Comparison of ENCODE assay signal across 8 cellular contexts in genomic region chr17:67245694-67246397, GRCh38. TPM values are rescaled to one million over a fixed set of nuclear protein-coding genes. Genes with fewer than 3 reads are reported as not detected.
DNase-seq lines count a peak whose midpoint lies in the region; ATAC-seq and TF ChIP-seq lines count a peak whose summit lies in the region.

No MANE protein-coding gene starts in this region.

- POLR2A ChIA-PET in activated B cell treated with CpG ODN at 0.5 μM for 24 hours (lab: Charles Lee), result no interaction called here

- H3K27me3 ChIP-seq in HL-60 (ENCODE audit: insufficient read depth, poor library complexity, severe bottlenecking) (no peaks in the 10 kb centered on the region), right lobe of liver (no peaks in the 10 kb centered on the region)

- H3K36me3 ChIP-seq in right lobe of liver, result peaks cover 0 to 6% (median 0%) of the 10 kb centered on the region in 4 donors

- DNase-seq in AG08396 (ENCODE audit: low spot score), result peak; percentile 33
- DNase-seq in HL-60 (ENCODE audit: low read depth in 1 of 2, low spot score in 1 of 2), result no peak
- peak; percentile 40 for DNase-seq in activated B cell treated with CpG ODN at 0.5 μM for 24 hours
- DNase-seq in right lobe of liver, result peak; percentile 54 to 72 (median 66)
- DNase-seq in stimulated activated naive B cell treated with anti-CD40 and anti-IgM and Interleukin-4, amounts not matched to agents 10 μg/mL and 1 μg/mL and 100 μg/mL, for 72 hours, result no peak
- no peak for DNase-seq in amniotic stem cell (lab: John Stamatoyannopoulos, UW)

- peaks cover 4% of the 10 kb centered on the region for H3K27me3 Mint-ChIP-seq in activated B cell treated with CpG ODN at 0.5 μM for 24 hours
- peaks cover 11 to 19% of the 10 kb centered on the region in 2 donors for H3K27me3 Mint-ChIP-seq in stimulated activated naive B cell treated with anti-CD40 and anti-IgM and Interleukin-4, amounts not matched to agents 10 μg/mL and 1 μg/mL and 100 μg/mL, for 72 hours

- peak overlapping the region; percentile 83 for H3K27ac ChIP-seq in HL-60 (replicated peaks)
- H3K27ac ChIP-seq in cingulate gyrus (ENCODE audit: low read depth, low read length), result peak overlapping the region; percentile 60
- peak overlapping the region; percentile 99 for H3K27ac ChIP-seq in right lobe of liver

- peaks cover 11% of the 10 kb centered on the region for H3K36me3 Mint-ChIP-seq in activated B cell treated with CpG ODN at 0.5 μM for 24 hours (ENCODE audit: low read depth)
- peaks cover 4 to 5% of the 10 kb centered on the region in 2 donors for H3K36me3 Mint-ChIP-seq in stimulated activated naive B cell treated with anti-CD40 and anti-IgM and Interleukin-4, amounts not matched to agents 10 μg/mL and 1 μg/mL and 100 μg/mL, for 72 hours

- H3K4me3 ChIP-seq in HL-60 (replicated peaks; ENCODE audit: insufficient read depth, low read length), result peak overlapping the region; percentile 98
- peak overlapping the region; percentile 96 to 99 (median 98) for H3K4me3 ChIP-seq in right lobe of liver

- no peak for TF ChIP-seq POLR2A in right lobe of liver (IDR thresholded peaks at IDR 0.05)

- under 1% methylated on average over 21 of the region's 75 CpGs for WGBS in right lobe of liver (ENCODE audit: insufficient coverage, low coverage, low lambda C conversion rate, missing lambda C conversion rate)

- no peak overlapping the region for H3K27ac Mint-ChIP-seq in activated B cell treated with CpG ODN at 0.5 μM for 24 hours
- peak overlapping the region; percentile 56 for H3K27ac Mint-ChIP-seq in stimulated activated naive B cell treated with anti-CD40 and anti-IgM and Interleukin-4, amounts not matched to agents 10 μg/mL and 1 μg/mL and 100 μg/mL, for 72 hours

- intact Hi-C loops in activated B cell treated with CpG ODN at 0.5 μM for 24 hours (cut with micrococcal nuclease) (loop anchor here (1.0 to 10.0 kb wide), 3 partner anchors 120 to 1269 kb away; partner anchors contain the start of genes NOL11, PRKAR1A and PSMD12), right lobe of liver (cut with DNase I) (loop anchor here in 1 of 2 donors (10.0 kb wide), 1 partner anchor 49 kb away; no protein-coding TSS in a partner anchor)

- H3K4me3 Mint-ChIP-seq in activated B cell treated with CpG ODN at 0.5 μM for 24 hours, result peak overlapping the region; percentile 85
- peak overlapping the region; percentile 86 to 92 for H3K4me3 Mint-ChIP-seq in stimulated activated naive B cell treated with anti-CD40 and anti-IgM and Interleukin-4, amounts not matched to agents 10 μg/mL and 1 μg/mL and 100 μg/mL, for 72 hours

- TF ChIP-seq CTCF in HL-60 (IDR thresholded peaks at IDR 0.05; ENCODE audit: insufficient read depth, low read length) (no peak), activated B cell treated with CpG ODN at 0.5 μM for 24 hours (IDR thresholded peaks at IDR 0.05) (no peak), right lobe of liver (IDR thresholded peaks at IDR 0.05) (no peak)

- ATAC-seq in activated B cell treated with CpG ODN at 0.5 μM for 24 hours (ENCODE audit: low read depth) (peak; percentile 35), right lobe of liver (peak; percentile 23 to 61 (median 56)), HG03095 (IDR thresholded peaks at IDR 0.05; ENCODE audit: unreplicated experiment) (no peak)
- ATAC-seq in stimulated activated naive B cell treated with anti-CD40 and anti-IgM and Interleukin-4, amounts not matched to agents 10 μg/mL and 1 μg/mL and 100 μg/mL, for 72 hours (replicated peaks), result peak; percentile 35 to 43

- peaks cover 36% of the 10 kb centered on the region for H3K4me1 Mint-ChIP-seq in activated B cell treated with CpG ODN at 0.5 μM for 24 hours
- peaks cover 16 to 29% of the 10 kb centered on the region in 2 donors for H3K4me1 Mint-ChIP-seq in stimulated activated naive B cell treated with anti-CD40 and anti-IgM and Interleukin-4, amounts not matched to agents 10 μg/mL and 1 μg/mL and 100 μg/mL, for 72 hours

- peaks cover 0 to 32% (median 3%) of the 10 kb centered on the region in 4 donors for H3K4me1 ChIP-seq in right lobe of liver

- no peaks in the 10 kb centered on the region for H3K9me3 ChIP-seq in right lobe of liver

- CTCF ChIA-PET in activated B cell treated with CpG ODN at 0.5 μM for 24 hours (lab: Charles Lee), result no interaction called here

- no peaks in the 10 kb centered on the region for H3K9me3 Mint-ChIP-seq in activated B cell treated with CpG ODN at 0.5 μM for 24 hours
- H3K9me3 Mint-ChIP-seq in stimulated activated naive B cell treated with anti-CD40 and anti-IgM and Interleukin-4, amounts not matched to agents 10 μg/mL and 1 μg/mL and 100 μg/mL, for 72 hours, result no peaks in the 10 kb centered on the region

RNA-seq across cellular contexts. Expression of gene HELZ, which starts 0.8 kb away (rescaled TPM):
- total RNA-seq in activated B cell treated with CpG ODN at 0.5 μM for 24 hours (55.0 and 69.7 TPM in 2 replicates), right lobe of liver (10 to 100 TPM; 24.2 to 33.6 (median 30.9) TPM)

Comparison
In these comparisons a context has a peak if more than half of its experiments do, and no peak if none do; other contexts are left out.
1. DNase-seq: peak in AG08396 (single experiment), activated B cell treated with CpG ODN at 0.5 μM for 24 hours (single experiment) and right lobe of liver (3 of 3); none in HL-60 (0 of 2), stimulated activated naive B cell treated with anti-CD40 and anti-IgM and Interleukin-4, amounts not matched to agents 10 μg/mL and 1 μg/mL and 100 μg/mL, for 72 hours (single experiment) and amniotic stem cell (single experiment).
2. Peak in every context shown above with its lines, with median percentiles within 50 percentile points of each other: H3K27ac ChIP-seq.